In genomic region chr4:151420408-151420807, GRCh38 we compare ENCODE assay signal across 1 cellular context.
TF ChIP-seq lines count a peak whose summit lies in the region.

No MANE protein-coding gene starts in this region.

TF ChIP-seq in HepG2, 621 proteins besides CTCF, POLR2A, EP300 and RAD21 (continued from another document):
- TF ChIP-seq GMEB1 (CRISPR knock-in tag; IDR thresholded peaks at IDR 0.05; ENCODE audit: borderline replicate concordance) (no peak), PBX3 (CRISPR knock-in tag; IDR thresholded peaks at IDR 0.05; ENCODE audit: borderline replicate concordance) (no peak), ZNF207 (IDR thresholded peaks at IDR 0.05; ENCODE audit: borderline replicate concordance) (no peak)
